Comparison of ENCODE assay signal across 12 cellular contexts in the genomic region with DNA sequence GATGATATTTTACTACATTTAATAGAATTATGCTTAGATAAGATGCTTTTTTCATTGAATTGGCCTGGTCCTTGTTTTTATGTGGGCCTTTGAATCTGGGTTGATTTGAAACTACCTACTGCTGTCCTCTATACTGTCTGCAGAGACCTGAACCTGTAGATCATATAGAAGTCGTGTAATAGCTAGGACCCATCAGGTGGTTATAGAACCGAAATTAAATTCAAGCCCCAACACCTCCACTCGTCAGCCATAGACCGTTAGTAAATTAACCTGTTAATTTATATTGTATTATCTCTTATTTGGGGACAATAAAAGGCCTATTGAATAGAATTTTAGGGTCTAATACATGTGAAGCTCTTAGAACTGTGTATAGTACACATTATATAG.
A peak's percentile ranks its signal among the peaks of the same experiment; 100 is the strongest.
DNase-seq lines count a peak whose midpoint lies in the region; ATAC-seq lines count a peak whose summit lies in the region.
"Had no signal": no experiment of that assay in that cellular context is flagged by ENCODE, and none has a peak within 500 bp of the region (broad histone marks: within the 10 kb centered on the region; RNA-seq: fewer than 3 reads in every experiment).

No MANE protein-coding gene starts in this region.

- DNase-seq in DMS79 (lab: John Stamatoyannopoulos, UW) = no peak
- no peak for DNase-seq in DMS53 (lab: John Stamatoyannopoulos, UW)
- no peak for DNase-seq in aorta
- DNase-seq in activated CD8-positive, alpha-beta memory T cell treated with anti-CD3 and anti-CD28 coated beads, Interleukin-2, amount 10 ng/mL, durations not matched to agents 7 days and 5 days = no peak
- DNase-seq: activated naive CD8-positive, alpha-beta T cell treated with anti-CD3 and anti-CD28 coated beads, Interleukin-2, amount 10 ng/mL, durations not matched to agents 7 days and 5 days; foreskin keratinocyte; SJCRH30 had no signal

- H3K36me3 ChIP-seq in BLaER1 = peaks cover 20% of the 10 kb centered on the region
- H3K36me3 ChIP-seq in aorta (ENCODE audit: control insufficient read depth in 1 of 2, insufficient read depth in 2 of 2, low read length in 1 of 2) = no peaks in the 10 kb centered on the region
- H3K36me3 ChIP-seq: SJCRH30 had no signal

- H3K4me1 ChIP-seq in BLaER1 (peaks cover 25% of the 10 kb centered on the region), aorta (ENCODE audit: control insufficient read depth in 1 of 2, insufficient read depth in 2 of 2, low read length in 2 of 2) (peaks cover 4 to 9% of the 10 kb centered on the region in 2 donors)
- H3K4me1 ChIP-seq: SJCRH30 had no signal

- H3K27me3 ChIP-seq in BLaER1 = no peaks in the 10 kb centered on the region
- H3K27me3 ChIP-seq in layer of hippocampus (ENCODE audit: control insufficient read depth, insufficient read depth, low read length) = no peaks in the 10 kb centered on the region
- H3K27me3 ChIP-seq in aorta (ENCODE audit: control insufficient read depth in 1 of 2, insufficient read depth in 2 of 2, low read length in 1 of 2) = no peaks in the 10 kb centered on the region
- H3K27me3 ChIP-seq: foreskin keratinocyte, SJCRH30 had no signal

- H3K27ac Mint-ChIP-seq in activated CD8-positive, alpha-beta memory T cell treated with anti-CD3 and anti-CD28 coated beads, Interleukin-2, amount 10 ng/mL, durations not matched to agents 7 days and 5 days = no peak overlapping the region

- H3K9ac ChIP-seq in BLaER1 = no peak overlapping the region

- H3K4me3 Mint-ChIP-seq in activated CD8-positive, alpha-beta memory T cell treated with anti-CD3 and anti-CD28 coated beads, Interleukin-2, amount 10 ng/mL, durations not matched to agents 7 days and 5 days = no peak overlapping the region
- H3K4me3 Mint-ChIP-seq: activated naive CD8-positive, alpha-beta T cell treated with anti-CD3 and anti-CD28 coated beads, Interleukin-2, amount 10 ng/mL, durations not matched to agents 7 days and 5 days; neural crest cell had no signal

- ATAC-seq in GM19438 (IDR thresholded peaks at IDR 0.05; ENCODE audit: low read depth, unreplicated experiment) (peak; percentile 7), HG03442 (IDR thresholded peaks at IDR 0.05; ENCODE audit: unreplicated experiment) (peak; percentile 5), aorta (ENCODE audit: low FRiP score) (no peak)
- ATAC-seq in activated CD8-positive, alpha-beta memory T cell treated with anti-CD3 and anti-CD28 coated beads, Interleukin-2, amount 10 ng/mL, durations not matched to agents 7 days and 5 days = no peak
- ATAC-seq: foreskin keratinocyte had no signal

- peaks cover 6% of the 10 kb centered on the region; the same call in 1 of the 2 replicates for H3K9me3 ChIP-seq in BLaER1
- no peaks in the 10 kb centered on the region for H3K9me3 ChIP-seq in aorta (ENCODE audit: control insufficient read depth, low read length)
- H3K9me3 ChIP-seq: SJCRH30 had no signal

- H3K27me3 Mint-ChIP-seq in activated CD8-positive, alpha-beta memory T cell treated with anti-CD3 and anti-CD28 coated beads, Interleukin-2, amount 10 ng/mL, durations not matched to agents 7 days and 5 days = no peaks in the 10 kb centered on the region
- H3K27me3 Mint-ChIP-seq: activated naive CD8-positive, alpha-beta T cell treated with anti-CD3 and anti-CD28 coated beads, Interleukin-2, amount 10 ng/mL, durations not matched to agents 7 days and 5 days had no signal

- intact Hi-C loops in aorta (cut with DNase I) = no loop called here

- WGBS in aorta, 2 donors = 84 to 85% methylated on average over 4 of the region's 4 CpGs

- H3K4me2 ChIP-seq in BLaER1 = 0 out of 2 replicates have a peak overlapping the region, but pooled peaks have one; percentile 32

- H3K27ac ChIP-seq in BLaER1 (no peak overlapping the region), layer of hippocampus (ENCODE audit: low read depth, low read length) (peak overlapping the region; percentile 54), aorta (ENCODE audit: low read depth in 1 of 2, low read length in 2 of 2) (no peak overlapping the region)
- H3K27ac ChIP-seq: foreskin keratinocyte, SJCRH30 had no signal

- peaks cover 91% of the 10 kb centered on the region for H4K20me1 ChIP-seq in BLaER1

- peaks cover 53% of the 10 kb centered on the region for H3K4me1 Mint-ChIP-seq in activated CD8-positive, alpha-beta memory T cell treated with anti-CD3 and anti-CD28 coated beads, Interleukin-2, amount 10 ng/mL, durations not matched to agents 7 days and 5 days

- CTCF ChIA-PET in activated CD8-positive, alpha-beta memory T cell treated with anti-CD3 and anti-CD28 coated beads, Interleukin-2, amount 10 ng/mL, durations not matched to agents 7 days and 5 days (lab: Charles Lee) = no interaction called here

- no peaks in the 10 kb centered on the region for H3K9me3 Mint-ChIP-seq in activated CD8-positive, alpha-beta memory T cell treated with anti-CD3 and anti-CD28 coated beads, Interleukin-2, amount 10 ng/mL, durations not matched to agents 7 days and 5 days (ENCODE audit: low read depth)
- H3K9me3 Mint-ChIP-seq: activated naive CD8-positive, alpha-beta T cell treated with anti-CD3 and anti-CD28 coated beads, Interleukin-2, amount 10 ng/mL, durations not matched to agents 7 days and 5 days; neural crest cell had no signal

- H3K4me3 ChIP-seq in BLaER1 (no peak overlapping the region), aorta (ENCODE audit: low read length in 2 of 2) (no peak overlapping the region)
- H3K4me3 ChIP-seq: SJCRH30 had no signal

- H3K36me3 Mint-ChIP-seq in activated CD8-positive, alpha-beta memory T cell treated with anti-CD3 and anti-CD28 coated beads, Interleukin-2, amount 10 ng/mL, durations not matched to agents 7 days and 5 days = peaks cover 38% of the 10 kb centered on the region

Comparison
In these comparisons a context has a peak if more than half of its experiments do, and no peak if none do; other contexts are left out.
1. ATAC-seq: peak in GM19438 (single experiment) and HG03442 (single experiment); none in aorta (single experiment) and activated CD8-positive, alpha-beta memory T cell treated with anti-CD3 and anti-CD28 coated beads, Interleukin-2, amount 10 ng/mL, durations not matched to agents 7 days and 5 days (single experiment).